In the genomic region with DNA sequence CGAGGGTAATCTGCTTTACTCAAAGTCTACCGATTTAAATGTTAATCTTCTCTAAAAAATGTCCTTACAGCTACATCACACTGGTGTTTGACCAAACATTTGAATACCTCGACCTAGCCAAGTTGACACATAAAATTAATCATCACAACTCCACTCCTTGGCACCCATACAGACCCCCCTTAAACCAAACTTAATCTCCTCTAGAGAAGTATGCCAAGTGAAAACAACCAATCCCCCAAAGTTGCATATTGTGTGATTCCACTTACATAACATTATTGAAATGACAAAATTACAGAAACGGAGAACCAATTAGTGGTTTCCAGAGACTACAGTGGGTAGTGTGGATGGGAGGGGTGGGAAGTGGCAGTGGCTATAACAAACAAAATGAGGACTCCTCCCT, we compare ENCODE assay signal across 22 cellular contexts. TPM values are rescaled to one million over a fixed set of nuclear protein-coding genes. Genes with fewer than 3 reads are reported as not detected.
DNase-seq lines count a peak whose midpoint lies in the region; ATAC-seq and TF ChIP-seq lines count a peak whose summit lies in the region.
"Had no signal": no experiment of that assay in that cellular context is flagged by ENCODE, and none has a peak within 500 bp of the region (broad histone marks: within the 10 kb centered on the region; RNA-seq: fewer than 3 reads in every experiment).

No MANE protein-coding gene starts in this region.

- H3K9me3 Mint-ChIP-seq in Calu3 (ENCODE audit: low read depth, unreplicated experiment), result peaks cover 6% of the 10 kb centered on the region
- H3K9me3 Mint-ChIP-seq: CD4-positive, alpha-beta T cell had no signal

- intact Hi-C loops in Calu3 (cut with micrococcal nuclease; ENCODE audit: unreplicated experiment), result no loop called here

- H3K4me3 Mint-ChIP-seq in Calu3 (ENCODE audit: low read depth, unreplicated experiment), result no peak overlapping the region
- H3K4me3 Mint-ChIP-seq: CD4-positive, alpha-beta T cell had no signal

- no peak for ATAC-seq in HG02938 (IDR thresholded peaks at IDR 0.05; ENCODE audit: unreplicated experiment)
- ATAC-seq: HepG2 had no signal

- no peaks in the 10 kb centered on the region for H3K4me1 Mint-ChIP-seq in Calu3 (ENCODE audit: low read depth, unreplicated experiment)

- TF ChIP-seq CTCF in fibroblast of the aortic adventitia (IDR thresholded peaks at IDR 0.05; ENCODE audit: insufficient read depth, low read length) (no peak), Calu3 (IDR thresholded peaks at IDR 0.05; ENCODE audit: unreplicated experiment) (no peak)

- no peaks in the 10 kb centered on the region for H3K27me3 Mint-ChIP-seq in Calu3 (ENCODE audit: unreplicated experiment)
- H3K27me3 Mint-ChIP-seq: CD4-positive, alpha-beta T cell had no signal

- CTCF ChIA-PET in Calu3 (lab: Charles Lee), result no interaction called here

- BruUV-seq in Calu3 (replicated peaks; lab: Mats Ljungman, UMichigan), result no TSS peak

- DNase-seq in AG08395 (ENCODE audit: low spot score) (peak; percentile 11), AG20443 (ENCODE audit: low spot score) (peak; percentile 16), NOMO-1 treated with DMSO at 0.1 percent for 48 hours (lab: John Stamatoyannopoulos, UW; ENCODE audit: unreplicated experiment) (peak; percentile 51), fibroblast of the aortic adventitia (ENCODE audit: low read depth) (peak; percentile 51), Calu3 (no peak), AML-193 (lab: John Stamatoyannopoulos, UW) (no peak)
- DNase-seq: ACHN; Caco-2; CD4-positive, alpha-beta T cell; DMS153; EL; KBM-7; NCI-H1417 treated with DMSO at 0.1 percent for 48 hours; NCI-H187 treated with DMSO at 0.1 percent for 48 hours; NCI-H2227 treated with DMSO at 0.1 percent for 48 hours; NCI-H510A treated with DMSO at 0.1 percent for 48 hours; NCI-H774; PC-9; SJCRH30 had no signal

- H3K4me3 ChIP-seq in fibroblast of the aortic adventitia (ENCODE audit: low read depth, low read length), result no peak overlapping the region
- H3K4me3 ChIP-seq: PC-9, SJCRH30 had no signal

- no peak overlapping the region for H3K27ac Mint-ChIP-seq in Calu3 (ENCODE audit: unreplicated experiment)
- H3K27ac Mint-ChIP-seq: CD4-positive, alpha-beta T cell had no signal

- no peaks in the 10 kb centered on the region for H3K36me3 Mint-ChIP-seq in Calu3 (ENCODE audit: insufficient read depth, unreplicated experiment)

RNA-seq across cellular contexts. Expression of a gene that starts 39.3 kb away (rescaled TPM):
- total RNA-seq in fibroblast of the aortic adventitia (ENCODE audit: low replicate concordance) (1.7 and 2.8 TPM in 2 replicates), Calu3 (2022) (not detected in 2 replicates)
- total RNA-seq: Caco-2; CD4-positive, alpha-beta T cell; H1; SJCRH30 had no signal

RNA-seq across cellular contexts. Expression of a gene that starts 50.0 kb away (rescaled TPM):
- total RNA-seq in fibroblast of the aortic adventitia (ENCODE audit: low replicate concordance), result not detected in 2 replicates
- total RNA-seq in Calu3 (2022), result not detected in 2 replicates
- total RNA-seq: Caco-2; CD4-positive, alpha-beta T cell; H1; SJCRH30 had no signal

Comparison
In these comparisons a context has a peak if more than half of its experiments do, and no peak if none do; other contexts are left out.
1. DNase-seq: peak in AG08395 (single experiment), AG20443 (single experiment), NOMO-1 treated with DMSO at 0.1 percent for 48 hours (single experiment) and fibroblast of the aortic adventitia (single experiment); none in Calu3 (single experiment) and AML-193 (0 of 2).